1 cellular context compared by ENCODE assay signal in genomic region chr2:27379840-27380625, GRCh38.
TF ChIP-seq lines count a peak whose summit lies in the region.

No MANE protein-coding gene starts in this region.

TF ChIP-seq in WTC11, 78 proteins besides CTCF, POLR2A, EP300 and RAD21 (continued from another document):
- no peak for TF ChIP-seq E2F5 (CRISPR knock-in tag; IDR thresholded peaks at IDR 0.05)
- no peak for TF ChIP-seq ZSCAN18 (CRISPR knock-in tag; IDR thresholded peaks at IDR 0.05)
- TF ChIP-seq NFYB (CRISPR knock-in tag; conservative IDR thresholded peaks at IDR 0.05; ENCODE audit: low read depth): no peak
- no peak; the same call in 1 of the 2 replicates for TF ChIP-seq CREB1 (CRISPR knock-in tag; IDR thresholded peaks at IDR 0.05)
- TF ChIP-seq TP53 (CRISPR knock-in tag; IDR thresholded peaks at IDR 0.05): no peak
- TF ChIP-seq NR2C2 (CRISPR knock-in tag; IDR thresholded peaks at IDR 0.05): 0 out of 2 replicates have a peak, but pooled peaks have one; percentile 64
- TF ChIP-seq ZNF232 (CRISPR knock-in tag; IDR thresholded peaks at IDR 0.05): 0 out of 2 replicates have a peak, but pooled peaks have one; percentile 19
